Comparison of ENCODE assay signal across 12 cellular contexts in the genomic region with DNA sequence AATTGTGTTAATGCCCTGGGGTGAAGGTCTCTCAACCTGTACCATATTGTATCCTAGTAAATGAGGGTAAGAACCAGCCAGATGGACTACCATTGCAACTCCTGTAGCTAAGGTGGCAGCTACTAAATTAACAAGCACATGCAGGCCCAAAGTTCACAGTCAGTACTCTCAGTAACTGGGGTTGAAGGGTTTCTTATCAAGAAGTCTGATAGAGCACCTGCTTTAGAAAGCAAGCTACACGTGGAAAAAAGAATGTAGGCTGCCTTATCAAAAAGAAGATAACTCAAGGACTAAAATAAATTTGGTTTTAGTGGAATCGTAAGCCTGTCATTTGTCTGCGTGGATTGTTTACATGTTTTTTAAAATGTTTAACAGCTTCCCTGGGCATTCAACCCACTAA. TPM values are rescaled to one million over a fixed set of nuclear protein-coding genes. Genes with fewer than 3 reads are reported as not detected.
DNase-seq lines count a peak whose midpoint lies in the region; ATAC-seq and TF ChIP-seq lines count a peak whose summit lies in the region.
"Had no signal": no experiment of that assay in that cellular context is flagged by ENCODE, and none has a peak within 500 bp of the region (broad histone marks: within the 10 kb centered on the region; RNA-seq: fewer than 3 reads in every experiment).

No MANE protein-coding gene starts in this region.

- H3K4me3 ChIP-seq in duodenal mucosa (ENCODE audit: low read depth in 1 of 2, low read length in 2 of 2) = peak overlapping the region in 1 of 2 donors; percentile 32
- no peak overlapping the region for H3K4me3 ChIP-seq in mucosa of descending colon
- no peak overlapping the region for H3K4me3 ChIP-seq in SJCRH30

- H3K4me1 Mint-ChIP-seq in stimulated activated naive CD8-positive, alpha-beta T cell treated with anti-CD3 and anti-CD28 coated beads, Interleukin-15, Interleukin-2, amounts not matched to agents 100 ng/mL and 50 ng/mL, for 24 hours (ENCODE audit: low read depth) = peaks cover 98% of the 10 kb centered on the region

- H3K4me1 ChIP-seq in duodenal mucosa (ENCODE audit: control insufficient read depth in 1 of 2, insufficient read depth in 2 of 2, low read length in 2 of 2) = peaks cover 64 to 86% of the 10 kb centered on the region in 2 donors
- peaks cover 18% of the 10 kb centered on the region for H3K4me1 ChIP-seq in mucosa of descending colon (ENCODE audit: low read depth)
- H3K4me1 ChIP-seq in SJCRH30 = no peaks in the 10 kb centered on the region

- peak overlapping the region; percentile 92 for H3K27ac Mint-ChIP-seq in stimulated activated naive CD8-positive, alpha-beta T cell treated with anti-CD3 and anti-CD28 coated beads, Interleukin-15, Interleukin-2, amounts not matched to agents 100 ng/mL and 50 ng/mL, for 24 hours

- no peaks in the 10 kb centered on the region for H3K36me3 ChIP-seq in duodenal mucosa (ENCODE audit: control insufficient read depth in 1 of 2, insufficient read depth in 2 of 2, low read length in 2 of 2)
- no peaks in the 10 kb centered on the region for H3K36me3 ChIP-seq in mucosa of descending colon (ENCODE audit: low read depth)
- H3K36me3 ChIP-seq in SJCRH30 = no peaks in the 10 kb centered on the region

- H3K9ac ChIP-seq in duodenal mucosa (ENCODE audit: low read depth in 1 of 2, low read length in 2 of 2) = no peak overlapping the region

- H3K27ac ChIP-seq in duodenal mucosa (ENCODE audit: low read depth, low read length) = peak overlapping the region; percentile 23
- no peak overlapping the region for H3K27ac ChIP-seq in SJCRH30

- H3K4me3 Mint-ChIP-seq in stimulated activated naive CD8-positive, alpha-beta T cell treated with anti-CD3 and anti-CD28 coated beads, Interleukin-15, Interleukin-2, amounts not matched to agents 100 ng/mL and 50 ng/mL, for 24 hours = peak overlapping the region; percentile 21

- intact Hi-C loops in mucosa of descending colon (cut with DNase I, micrococcal nuclease) = no loop called here

- no peak for DNase-seq in stimulated activated naive CD8-positive, alpha-beta T cell treated with anti-CD3 and anti-CD28 coated beads, Interleukin-15, Interleukin-2, amounts not matched to agents 100 U/mL and 50 U/mL, for 24 hours
- no peak for DNase-seq in mucosa of descending colon
- DNase-seq in NCI-H774 (lab: John Stamatoyannopoulos, UW) = no peak
- no peak for DNase-seq in SJCRH30
- DNase-seq in stimulated activated CD4-positive, alpha-beta T cell treated with anti-CD3 and anti-CD28 coated beads, Interleukin-2, amount 100 ng/mL, for 24 hours = no peak
- DNase-seq: cerebellar nuclear complex, NCI-H1417, SHP77 had no signal

- no peak for TF ChIP-seq CTCF in mucosa of descending colon (IDR thresholded peaks at IDR 0.05)

- no peak for ATAC-seq in stimulated activated naive CD8-positive, alpha-beta T cell treated with anti-CD3 and anti-CD28 coated beads, Interleukin-15, Interleukin-2, amounts not matched to agents 100 U/mL and 50 U/mL, for 24 hours
- ATAC-seq in mucosa of descending colon = peak; percentile 45
- no peak for ATAC-seq in HG02678 (IDR thresholded peaks at IDR 0.05; ENCODE audit: unreplicated experiment)
- ATAC-seq: HCT116 had no signal

- H3K9me3 ChIP-seq in duodenal mucosa (ENCODE audit: control insufficient read depth in 1 of 2, low read length in 2 of 2) (no peaks in the 10 kb centered on the region), mucosa of descending colon (no peaks in the 10 kb centered on the region), SJCRH30 (replicated peaks) (no peaks in the 10 kb centered on the region)

- no peaks in the 10 kb centered on the region for H3K27me3 Mint-ChIP-seq in stimulated activated naive CD8-positive, alpha-beta T cell treated with anti-CD3 and anti-CD28 coated beads, Interleukin-15, Interleukin-2, amounts not matched to agents 100 ng/mL and 50 ng/mL, for 24 hours

- peaks cover 13% of the 10 kb centered on the region for H3K36me3 Mint-ChIP-seq in stimulated activated naive CD8-positive, alpha-beta T cell treated with anti-CD3 and anti-CD28 coated beads, Interleukin-15, Interleukin-2, amounts not matched to agents 100 ng/mL and 50 ng/mL, for 24 hours (ENCODE audit: low read depth)

- H3K9me3 Mint-ChIP-seq in stimulated activated naive CD8-positive, alpha-beta T cell treated with anti-CD3 and anti-CD28 coated beads, Interleukin-15, Interleukin-2, amounts not matched to agents 100 ng/mL and 50 ng/mL, for 24 hours = no peaks in the 10 kb centered on the region

- H3K27me3 ChIP-seq in duodenal mucosa (ENCODE audit: control insufficient read depth in 1 of 2, insufficient read depth in 2 of 2, low read length in 2 of 2) = no peaks in the 10 kb centered on the region
- H3K27me3 ChIP-seq in SJCRH30 = no peaks in the 10 kb centered on the region

RNA-seq across cellular contexts. Expression of gene LPIN2, which starts 36.7 kb away (rescaled TPM):
- total RNA-seq in mucosa of descending colon = 10 to 100 TPM; 52.9 to 60.8 (median 59.2) TPM
- total RNA-seq in SJCRH30 (2014; rRNA removed; shearing (Covaris generic)) = 15.3 and 16.7 TPM in 2 replicates
